In genomic region chr3:20141841-20142240, GRCh38 we compare ENCODE assay signal across 11 cellular contexts. TPM values are rescaled to one million over a fixed set of nuclear protein-coding genes. Genes with fewer than 3 reads are reported as not detected.
DNase-seq lines count a peak whose midpoint lies in the region; ATAC-seq, FAIRE-seq and TF ChIP-seq lines count a peak whose summit lies in the region.
"Had no signal": no experiment of that assay in that cellular context is flagged by ENCODE, and none has a peak within 500 bp of the region (broad histone marks: within the 10 kb centered on the region; RNA-seq: fewer than 3 reads in every experiment).

No MANE protein-coding gene starts in this region.

- TF ChIP-seq CTCF in fibroblast of mammary gland (conservative IDR thresholded peaks at IDR 0.05; ENCODE audit: control insufficient read depth, insufficient read depth, low read depth, low read length), result no peak

- H3K4me3 ChIP-seq in fibroblast of mammary gland (ENCODE audit: control insufficient read depth, low read depth, low read length), result no peak overlapping the region
- no peak overlapping the region for H3K4me3 ChIP-seq in muscle layer of colon (ENCODE audit: low read depth in 1 of 2, low read length in 2 of 2)
- H3K4me3 ChIP-seq in aorta (ENCODE audit: low read length in 2 of 2), result no peak overlapping the region
- H3K4me3 ChIP-seq: GM12878 had no signal

- H3K27me3 ChIP-seq in muscle layer of colon (ENCODE audit: control insufficient read depth in 1 of 2, insufficient read depth in 2 of 2, low read length in 2 of 2) (no peaks in the 10 kb centered on the region), aorta (ENCODE audit: control insufficient read depth in 1 of 2, insufficient read depth in 2 of 2, low read length in 1 of 2) (no peaks in the 10 kb centered on the region)

- no peaks in the 10 kb centered on the region for H3K9me3 ChIP-seq in muscle layer of colon (ENCODE audit: low read length)
- no peaks in the 10 kb centered on the region for H3K9me3 ChIP-seq in aorta (ENCODE audit: control insufficient read depth, low read length)

- peaks cover 33% of the 10 kb centered on the region for H3K4me1 ChIP-seq in muscle layer of colon (ENCODE audit: insufficient read depth, low read length)
- no peaks in the 10 kb centered on the region for H3K4me1 ChIP-seq in aorta (ENCODE audit: control insufficient read depth in 1 of 2, insufficient read depth in 2 of 2, low read length in 2 of 2)

- no peak overlapping the region for H3K9ac ChIP-seq in muscle layer of colon (ENCODE audit: low read length)

- no peak for FAIRE-seq in GM19239 (lab: Jason Lieb, UNC)
- FAIRE-seq: GM12878 had no signal

- DNase-seq in Right ventricle myocardium inferior (ENCODE audit: missing footprints) (peak; percentile 68), cardiac septum (ENCODE audit: low spot score) (no peak), fibroblast of mammary gland (ENCODE audit: low read depth) (peak; percentile 39), aorta (no peak), NCI-H2171 treated with DMSO at 0.1 percent for 48 hours (lab: John Stamatoyannopoulos, UW) (no peak), GM19239 (ENCODE audit: insufficient read length, low spot score) (no peak)
- no peak for DNase-seq in activated T-cell treated with anti-CD3 and anti-CD28 coated beads, Interleukin-2, amount 50 U/mL, for 1 hour
- DNase-seq: ACHN, T-cell had no signal

- H3K27ac ChIP-seq in muscle layer of colon (ENCODE audit: low read depth, low read length) (peak overlapping the region; percentile 28), aorta (ENCODE audit: low read depth in 1 of 2, low read length in 2 of 2) (peak overlapping the region; percentile 0 to 25)

- 11 to 18% methylated on average over 7 of the region's 7 CpGs for WGBS in aorta, 2 donors

- peak; percentile 95 for ATAC-seq in Right ventricle myocardium inferior
- peak; percentile 29 for ATAC-seq in aorta (ENCODE audit: low FRiP score)
- ATAC-seq: GM12878, T-cell had no signal

- H3K36me3 ChIP-seq in muscle layer of colon (ENCODE audit: insufficient read depth, low read length), result peaks cover 11% of the 10 kb centered on the region
- peaks cover 0 to 4% of the 10 kb centered on the region in 2 donors for H3K36me3 ChIP-seq in aorta (ENCODE audit: control insufficient read depth in 1 of 2, insufficient read depth in 2 of 2, low read length in 1 of 2)

- intact Hi-C loops in Right ventricle myocardium inferior (cut with DNase I) (loop anchor here (2.0 to 5.0 kb wide), 2 partner anchors 40 to 101 kb away; partner anchors contain the start of gene KAT2B), cardiac septum (cut with DNase I) (loop anchor here (5.0 kb wide), 2 partner anchors 40 to 100 kb away; partner anchors contain the start of gene KAT2B), aorta (cut with DNase I) (no loop called here)

RNA-seq across cellular contexts. Expression of gene SGO1, which starts 44.2 kb away (rescaled TPM):
- total RNA-seq in Right ventricle myocardium inferior (0.43 TPM), cardiac septum (0.38 TPM), aorta (under 1 TPM in 1 of 2 donors, not detected in 1; 0.81 TPM)
- polyA plus RNA-seq in aorta, result 1 to 10 TPM in 1 of 2 donors, under 1 TPM in 1; 0.28 to 2.8 TPM

Comparison
In these comparisons a context has a peak if more than half of its experiments do, and no peak if none do; other contexts are left out.
1. DNase-seq: peak in Right ventricle myocardium inferior (single experiment) and fibroblast of mammary gland (single experiment); none in cardiac septum (single experiment), aorta (0 of 2), NCI-H2171 treated with DMSO at 0.1 percent for 48 hours (single experiment), activated T-cell treated with anti-CD3 and anti-CD28 coated beads, Interleukin-2, amount 50 U/mL, for 1 hour (single experiment) and GM19239 (single experiment).
2. intact Hi-C loops: an anchor here in Right ventricle myocardium inferior (2.0 to 5.0 kb wide) and cardiac septum (5.0 kb wide); none called in aorta.